In genomic region chr10:418894-419293, GRCh38 we compare ENCODE assay signal across 28 cellular contexts.
"Had no signal": no experiment of that assay in that cellular context is flagged by ENCODE, and none has a peak within 500 bp of the region (broad histone marks: within the 10 kb centered on the region; RNA-seq: fewer than 3 reads in every experiment).

No MANE protein-coding gene starts in this region.

- H3K79me2 ChIP-seq: hepatocyte had no signal

- H3K27me3 ChIP-seq: colonic mucosa, dorsolateral prefrontal cortex, esophagus muscularis mucosa, esophagus squamous epithelium, foreskin keratinocyte, gastrocnemius medialis, gastroesophageal sphincter, heart left ventricle, heart right ventricle, hepatocyte had no signal

- FAIRE-seq: colon, endometrium, endothelial cell of umbilical vein, frontal cortex had no signal

- DNase-seq: colonic mucosa; cortex of kidney; dermis blood vessel endothelial cell; dorsolateral prefrontal cortex; effector CD4-positive, alpha-beta T cell; effector CD8-positive, alpha-beta T cell; effector memory CD4-positive, alpha-beta T cell; effector memory CD8-positive, alpha-beta T cell; endodermal cell; erythroblast; esophagus squamous epithelium; foreskin fibroblast; foreskin keratinocyte; foreskin melanocyte; gastrocnemius medialis; glutamatergic neuron; head of caudate nucleus; heart left ventricle; heart right ventricle had no signal

- H3K4me2 ChIP-seq: hepatocyte had no signal

- H3K4me1 ChIP-seq: colonic mucosa, esophagus muscularis mucosa, esophagus squamous epithelium, foreskin keratinocyte, gastrocnemius medialis, gastroesophageal sphincter, heart left ventricle, heart right ventricle had no signal

- H3K4me3 ChIP-seq: colonic mucosa, coronary artery, dorsolateral prefrontal cortex, esophagus muscularis mucosa, esophagus squamous epithelium, gastrocnemius medialis, gastroesophageal sphincter, heart left ventricle, heart right ventricle, hepatocyte had no signal

- H3K9me3 ChIP-seq: colonic mucosa, esophagus muscularis mucosa, esophagus squamous epithelium, gastrocnemius medialis, gastroesophageal sphincter, heart left ventricle, heart right ventricle had no signal

- H3K36me3 ChIP-seq: colonic mucosa had no signal

- H2AFZ ChIP-seq: hepatocyte had no signal

- H3K27ac ChIP-seq: colonic mucosa, coronary artery, dorsolateral prefrontal cortex, epithelial cell of prostate, esophagus muscularis mucosa, esophagus squamous epithelium, foreskin keratinocyte, gastrocnemius medialis, gastroesophageal sphincter, heart left ventricle, heart right ventricle, hepatocyte had no signal
